ENCODE assay signal across 1 cellular context in genomic region chr20:17682103-17682888, GRCh38.
TF ChIP-seq lines count a peak whose summit lies in the region.

TSS of gene RRBP1 (minus strand) at chr20:17682242. CDS start at chr20:17660507, 21,735 bp downstream.

TF ChIP-seq in A549, 52 proteins besides CTCF, POLR2A, EP300 and RAD21 (continued from another document):
- TF ChIP-seq TP53 (CRISPR knock-in tag; IDR thresholded peaks at IDR 0.05) (no peak), ELK1 (IDR thresholded peaks at IDR 0.05; ENCODE audit: low read depth, low read length) (no peak), REST (IDR thresholded peaks at IDR 0.05) (no peak; the same call in 1 of the 2 replicates), BCL3 (IDR thresholded peaks at IDR 0.05) (peak; percentile 74; the same call in 1 of the 3 replicates), FOSB (CRISPR knock-in tag; IDR thresholded peaks at IDR 0.05) (no peak), NR3C1 (IDR thresholded peaks at IDR 0.05) (no peak), HDAC2 (IDR thresholded peaks at IDR 0.05) (no peak), HOXB5 (CRISPR knock-in tag; IDR thresholded peaks at IDR 0.05) (no peak), ZFP36 (IDR thresholded peaks at IDR 0.05; ENCODE audit: borderline replicate concordance, partially characterized antibody) (no peak), PBX3 (IDR thresholded peaks at IDR 0.05) (peak; percentile 99), HMGXB4 (CRISPR knock-in tag; IDR thresholded peaks at IDR 0.05; ENCODE audit: borderline replicate concordance) (peak; percentile 31; the same call in 1 of the 2 replicates), JUN (IDR thresholded peaks at IDR 0.05) (peak in 1 of 2 experiments; percentile 74; a peak in 3 of 5 replicates), ZSCAN20 (CRISPR knock-in tag; IDR thresholded peaks at IDR 0.05) (no peak)
